28 cellular contexts compared by ENCODE assay signal in the genomic region with DNA sequence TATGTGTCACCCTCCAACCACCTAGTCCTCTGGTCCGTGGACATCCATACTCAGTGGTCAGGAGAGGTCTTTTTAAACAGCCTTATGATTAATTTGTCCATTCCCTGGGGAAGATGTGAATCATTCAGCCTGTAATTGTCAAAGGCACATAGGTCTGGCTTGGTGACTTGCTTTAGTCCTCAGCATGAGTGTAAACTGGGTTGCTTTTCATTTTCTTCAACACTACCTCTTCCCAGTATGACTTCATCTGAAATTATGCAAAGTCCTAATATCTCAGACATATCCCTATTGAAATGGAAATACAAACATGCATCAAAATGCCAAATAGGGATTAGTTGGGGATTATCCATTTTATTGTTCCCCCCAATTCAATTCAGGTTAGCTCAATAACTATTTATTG.
"Had no signal": no experiment of that assay in that cellular context is flagged by ENCODE, and none has a peak within 500 bp of the region (broad histone marks: within the 10 kb centered on the region; RNA-seq: fewer than 3 reads in every experiment).

No MANE protein-coding gene starts in this region.

- H3K4me2 ChIP-seq: hepatocyte, neural progenitor cell had no signal

- H3K9me3 ChIP-seq: neutrophil, psoas muscle, testis, thyroid gland, transverse colon, upper lobe of right lung had no signal

- H3K4me1 ChIP-seq: left ventricle myocardium inferior, neural progenitor cell, parathyroid adenoma, psoas muscle, right atrium auricular region, right lobe of liver, stomach, testis, thyroid gland, transverse colon, upper lobe of right lung had no signal

- H3K4me1 Mint-ChIP-seq: mesothelial cell of epicardium; naive B cell; natural killer cell; nephron progenitor cell; neural progenitor cell; stimulated activated naive B cell treated with anti-CD40 and anti-IgM and Interleukin-4, amounts not matched to agents 10 μg/mL and 1 μg/mL and 100 μg/mL, for 72 hours had no signal

- H2AFZ ChIP-seq: hepatocyte, neural progenitor cell, parathyroid adenoma had no signal

- H3K4me3 ChIP-seq: hepatocyte, left ventricle myocardium inferior, lung, neural progenitor cell, psoas muscle, right atrium auricular region, right lobe of liver, stomach, testis, thyroid gland, transverse colon, upper lobe of right lung had no signal

- H3K27ac ChIP-seq: hepatocyte, left ventricle myocardium inferior, neural progenitor cell, neutrophil, parathyroid adenoma, psoas muscle, right atrium auricular region, right lobe of liver, stomach, testis, thyroid gland, transverse colon, upper lobe of right lung had no signal

- H3K4me3 Mint-ChIP-seq: mesothelial cell of epicardium; naive B cell; natural killer cell; nephron progenitor cell; neural progenitor cell; stimulated activated naive B cell treated with anti-CD40 and anti-IgM and Interleukin-4, amounts not matched to agents 10 μg/mL and 1 μg/mL and 100 μg/mL, for 72 hours had no signal

- DNase-seq: islet precursor cell; left ventricle myocardium inferior; mesendoderm; naive B cell; natural killer cell; nephron progenitor cell; occipital lobe; psoas muscle; right lobe of liver; stimulated activated CD4-positive, alpha-beta T cell treated with anti-CD3 and anti-CD28 coated beads, Interleukin-12 subunit alpha, Interleukin-12 subunit beta, amount 100 ng/mL, for 4 hours; stimulated activated CD4-positive, alpha-beta T cell treated with anti-CD3 and anti-CD28 coated beads, Interleukin-15, amount 100 ng/mL, for 24 hours; stimulated activated CD4-positive, alpha-beta T cell treated with anti-CD3 and anti-CD28 coated beads, Interleukin-2, amount 100 ng/mL, for 24 hours; stimulated activated CD4-positive, alpha-beta T cell treated with anti-CD3 and anti-CD28 coated beads, Interleukin-4, amount 100 ng/mL, for 1 hour; stimulated activated naive B cell treated with anti-CD40 and anti-IgM and Interleukin-4, amounts not matched to agents 10 μg/mL and 1 μg/mL and 100 μg/mL, for 72 hours; stimulated activated naive CD8-positive, alpha-beta T cell treated with anti-CD3 and anti-CD28 coated beads, Interleukin-15, Interleukin-2, amounts not matched to agents 100 U/mL and 50 U/mL, for 24 hours; stomach; testis; thyroid gland; transverse colon; upper lobe of right lung had no signal

- H3K27me3 ChIP-seq: hepatocyte, neural progenitor cell, neutrophil, right atrium auricular region, right lobe of liver, stomach, testis, thyroid gland, transverse colon, upper lobe of right lung had no signal

- FAIRE-seq: urothelium cell line had no signal

- H3K79me2 ChIP-seq: hepatocyte, parathyroid adenoma had no signal

- H3K9ac ChIP-seq: neural progenitor cell, parathyroid adenoma had no signal

- H3K36me3 ChIP-seq: left ventricle myocardium inferior, neural progenitor cell, neutrophil, right atrium auricular region, right lobe of liver, stomach, thyroid gland, transverse colon, upper lobe of right lung had no signal

- H3K27ac Mint-ChIP-seq: mesothelial cell of epicardium; naive B cell; natural killer cell; nephron progenitor cell; neural progenitor cell; stimulated activated naive B cell treated with anti-CD40 and anti-IgM and Interleukin-4, amounts not matched to agents 10 μg/mL and 1 μg/mL and 100 μg/mL, for 72 hours had no signal

- H3K36me3 Mint-ChIP-seq: naive B cell; natural killer cell; neural progenitor cell; stimulated activated naive B cell treated with anti-CD40 and anti-IgM and Interleukin-4, amounts not matched to agents 10 μg/mL and 1 μg/mL and 100 μg/mL, for 72 hours had no signal
